In the genomic region with DNA sequence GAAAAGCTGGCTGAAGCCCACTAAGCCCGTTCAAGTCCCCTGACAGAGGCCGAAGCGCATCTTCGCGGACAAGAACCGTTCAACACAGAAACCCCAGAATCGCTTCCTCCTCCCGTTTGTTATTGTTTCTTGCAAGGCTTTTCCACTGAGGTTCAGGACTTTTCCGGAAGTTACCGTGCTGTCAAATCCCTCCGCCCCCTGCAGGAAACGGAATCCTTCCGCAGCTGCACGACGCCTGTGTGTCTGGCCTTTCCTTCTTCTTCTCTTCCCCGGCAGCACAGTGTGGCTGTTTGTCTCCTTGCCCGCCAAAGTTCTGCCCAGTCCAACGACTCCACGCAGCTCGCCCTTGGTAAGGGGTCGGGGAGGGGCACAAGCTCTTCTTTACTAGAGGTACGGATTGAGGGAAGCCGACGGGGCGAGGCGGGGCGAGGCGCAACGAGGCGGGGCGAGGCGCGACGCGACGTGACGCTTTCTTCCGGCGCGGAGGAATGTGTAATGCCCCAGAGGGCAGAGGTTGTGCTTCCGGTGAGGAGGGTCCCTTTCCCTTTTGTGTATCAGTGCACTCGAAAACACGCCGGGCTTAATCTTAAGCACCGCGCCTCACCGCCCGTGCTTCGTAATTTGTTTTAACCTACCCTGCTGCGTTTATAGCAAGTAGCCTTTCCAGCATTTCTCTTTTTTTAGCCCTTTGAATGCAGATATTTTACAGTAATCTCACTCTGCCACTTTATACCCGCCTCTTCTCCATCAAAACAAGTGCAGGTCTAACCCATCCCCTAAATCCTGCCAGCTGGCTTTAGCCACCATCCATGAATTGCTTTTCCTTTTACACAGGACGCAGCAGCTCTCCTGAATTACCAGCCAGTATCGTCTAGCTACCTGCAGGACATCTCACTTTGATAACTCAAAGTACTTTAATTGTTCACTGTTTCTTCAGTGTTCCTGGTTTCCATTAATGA, we compare ENCODE assay signal across 8 cellular contexts. TPM values are rescaled to one million over a fixed set of nuclear protein-coding genes. Genes with fewer than 3 reads are reported as not detected.
DNase-seq lines count a peak whose midpoint lies in the region; ATAC-seq and TF ChIP-seq lines count a peak whose summit lies in the region.

A gene (minus strand): TSS at position 183 of the 959 bp plus-strand sequence. CDS start 229 bp downstream, outside the sequence.

- peak; percentile 90 for DNase-seq in AG04450 (ENCODE audit: low read depth, low spot score)
- peak; percentile 96 for DNase-seq in activated CD4-positive, alpha-beta T cell treated with anti-CD3 and anti-CD28 coated beads, Interleukin-2, amount 10 ng/mL, durations not matched to agents 24 days and 14 days
- peak; percentile 98 for DNase-seq in ecto neural progenitor cell (ENCODE audit: low spot score)
- DNase-seq in medulla oblongata (ENCODE audit: extremely low spot score) = peak; percentile 95
- DNase-seq in stimulated activated CD8-positive, alpha-beta memory T cell treated with anti-CD3 and anti-CD28 coated beads, Interleukin-12 subunit alpha, Interleukin-12 subunit beta, amount 100 ng/mL, for 24 hours (ENCODE audit: extremely low read depth) = peak; percentile 62
- DNase-seq in NOMO-1 treated with DMSO at 0.1 percent for 48 hours (lab: John Stamatoyannopoulos, UW; ENCODE audit: unreplicated experiment) = no peak

- H3K27ac ChIP-seq in AG04450 (ENCODE audit: low read depth, low read length) = peak within 1 kb of the TSS; percentile 90

- H3K4me3 Mint-ChIP-seq in activated CD4-positive, alpha-beta T cell treated with anti-CD3 and anti-CD28 coated beads, Interleukin-2, amount 10 ng/mL, durations not matched to agents 24 days and 14 days = peak within 1 kb of the TSS; percentile 94

- peaks cover 24% of the 10 kb centered on the region for H3K4me1 Mint-ChIP-seq in activated CD4-positive, alpha-beta T cell treated with anti-CD3 and anti-CD28 coated beads, Interleukin-2, amount 10 ng/mL, durations not matched to agents 24 days and 14 days

- ATAC-seq in GM19328 (IDR thresholded peaks at IDR 0.05; ENCODE audit: unreplicated experiment) = peak; percentile 78
- peak; percentile 85 for ATAC-seq in HG03520 (IDR thresholded peaks at IDR 0.05; ENCODE audit: unreplicated experiment)

- H3K27me3 ChIP-seq in AG04450 (ENCODE audit: control insufficient read depth, insufficient read depth, low read length) = no peaks in the 10 kb centered on the region

- no peaks in the 10 kb centered on the region for H3K27me3 Mint-ChIP-seq in activated CD4-positive, alpha-beta T cell treated with anti-CD3 and anti-CD28 coated beads, Interleukin-2, amount 10 ng/mL, durations not matched to agents 24 days and 14 days

- peak within 1 kb of the TSS; percentile 93 for H3K4me3 ChIP-seq in AG04450 (ENCODE audit: low read depth, low read length)

- TF ChIP-seq CTCF in AG04450 (IDR thresholded peaks at IDR 0.05; ENCODE audit: low read depth, low read length) = no peak

- intact Hi-C loops in activated CD4-positive, alpha-beta T cell treated with anti-CD3 and anti-CD28 coated beads, Interleukin-2, amount 10 ng/mL, durations not matched to agents 24 days and 14 days (cut with micrococcal nuclease) = loop anchor here (1.0 to 5.0 kb wide), 2 partner anchors 12 to 1303 kb away; a partner anchor contains a TSS

- H3K36me3 Mint-ChIP-seq in activated CD4-positive, alpha-beta T cell treated with anti-CD3 and anti-CD28 coated beads, Interleukin-2, amount 10 ng/mL, durations not matched to agents 24 days and 14 days (ENCODE audit: low read depth) = peaks cover 22% of the 10 kb centered on the region

- CTCF ChIA-PET in AG04450 (lab: Charles Lee) = interaction anchor here (0.7 to 2.4 kb wide), 2 partner anchors 10 to 12 kb away, joined by 7 read pairs; a partner anchor contains a TSS

- H3K9me3 Mint-ChIP-seq in activated CD4-positive, alpha-beta T cell treated with anti-CD3 and anti-CD28 coated beads, Interleukin-2, amount 10 ng/mL, durations not matched to agents 24 days and 14 days = no peaks in the 10 kb centered on the region

- POLR2A ChIA-PET in AG04450 (lab: Yijun Ruan, JAX) = interaction anchor here (0.6 to 2.5 kb wide), 4 partner anchors 12 to 1634 kb away, joined by 3 to 16 read pairs (median 4); a partner anchor contains a TSS

- H3K27ac Mint-ChIP-seq in activated CD4-positive, alpha-beta T cell treated with anti-CD3 and anti-CD28 coated beads, Interleukin-2, amount 10 ng/mL, durations not matched to agents 24 days and 14 days = peak within 1 kb of the TSS; percentile 98

- H3K9me3 ChIP-seq in AG04450 (ENCODE audit: control insufficient read depth, insufficient read depth, low read length) = no peaks in the 10 kb centered on the region

RNA-seq across cellular contexts. Expression of the gene that starts here (rescaled TPM):
- polyA plus RNA-seq in AG04450 (2011; rRNA removed) = 28.1 and 33.9 TPM in 2 replicates
- polyA minus RNA-seq in AG04450 (2011; rRNA and poly(A)+ RNA removed) = 128 and 130 TPM in 2 replicates
- total RNA-seq in activated CD4-positive, alpha-beta T cell treated with anti-CD3 and anti-CD28 coated beads, Interleukin-2, amount 10 ng/mL, durations not matched to agents 24 days and 14 days = 79.0 and 82.7 TPM in 2 replicates
